10 cellular contexts compared by ENCODE assay signal in the genomic region with DNA sequence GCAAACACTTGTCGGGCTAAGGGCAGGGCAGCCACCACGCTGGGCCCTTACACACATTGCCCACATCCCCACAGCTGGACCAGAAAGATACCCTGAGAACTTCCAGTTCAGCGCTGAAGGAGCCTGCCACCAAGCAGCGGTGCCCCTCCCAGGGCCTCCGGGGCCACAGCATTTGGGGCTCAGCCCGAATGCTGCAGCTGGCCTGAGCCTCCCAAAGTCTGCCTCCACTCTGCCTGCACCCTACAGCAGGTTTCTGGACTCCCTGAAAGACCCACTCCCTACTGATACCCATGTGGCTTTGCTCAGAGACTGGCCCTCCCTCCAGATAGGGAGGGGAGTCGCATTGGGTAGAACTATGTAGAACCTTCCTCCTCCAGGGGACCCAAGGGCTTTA. TPM values are rescaled to one million over a fixed set of nuclear protein-coding genes. Genes with fewer than 3 reads are reported as not detected.
DNase-seq lines count a peak whose midpoint lies in the region; ATAC-seq and TF ChIP-seq lines count a peak whose summit lies in the region.
"Had no signal": no experiment of that assay in that cellular context is flagged by ENCODE, and none has a peak within 500 bp of the region (broad histone marks: within the 10 kb centered on the region; RNA-seq: fewer than 3 reads in every experiment).

No MANE protein-coding gene starts in this region.

- peak overlapping the region; percentile 79; the same call in 1 of the 2 replicates for H3K4me3 ChIP-seq in WERI-Rb-1 (ENCODE audit: low read depth, low read length)
- peak overlapping the region; percentile 79 for H3K4me3 ChIP-seq in fibroblast of the aortic adventitia (ENCODE audit: low read depth, low read length)
- peak overlapping the region in 3 of 4 donors; percentile 79 to 87 (median 80) for H3K4me3 ChIP-seq in stomach

- no peaks in the 10 kb centered on the region for H3K36me3 Mint-ChIP-seq in activated CD8-positive, alpha-beta memory T cell treated with anti-CD3 and anti-CD28 coated beads, Interleukin-2, amount 10 ng/mL, durations not matched to agents 7 days and 5 days

- H3K9me3 ChIP-seq in WERI-Rb-1 (ENCODE audit: severe bottlenecking) (no peaks in the 10 kb centered on the region), stomach (no peaks in the 10 kb centered on the region)

- peak; percentile 1 for ATAC-seq in activated CD8-positive, alpha-beta memory T cell treated with anti-CD3 and anti-CD28 coated beads, Interleukin-2, amount 10 ng/mL, durations not matched to agents 7 days and 5 days
- ATAC-seq in GM18520 (IDR thresholded peaks at IDR 0.05; ENCODE audit: unreplicated experiment), result no peak

- no peak for TF ChIP-seq CTCF in WERI-Rb-1 (IDR thresholded peaks at IDR 0.05; ENCODE audit: low read depth, low read length)
- TF ChIP-seq CTCF in fibroblast of the aortic adventitia (IDR thresholded peaks at IDR 0.05; ENCODE audit: insufficient read depth, low read length), result no peak
- TF ChIP-seq CTCF in stomach (IDR thresholded peaks at IDR 0.05), result no peak

- H3K36me3 ChIP-seq in WERI-Rb-1 (peaks cover 24% of the 10 kb centered on the region), stomach (no peaks in the 10 kb centered on the region)

- H3K27me3 Mint-ChIP-seq in activated CD8-positive, alpha-beta memory T cell treated with anti-CD3 and anti-CD28 coated beads, Interleukin-2, amount 10 ng/mL, durations not matched to agents 7 days and 5 days, result no peaks in the 10 kb centered on the region

- intact Hi-C loops in stomach (cut with DNase I; ENCODE audit: low total_unique reads), result no loop called here

- H3K4me1 ChIP-seq in stomach, result peaks cover 18 to 58% (median 41%) of the 10 kb centered on the region in 4 donors

- H3K27ac ChIP-seq in WERI-Rb-1 (peak overlapping the region; percentile 89; the same call in 1 of the 2 replicates), stomach (peak overlapping the region in 4 of 5 donors; percentile 90 to 97 (median 92))

- H3K27me3 ChIP-seq in WERI-Rb-1 (ENCODE audit: insufficient read depth, low read depth, severe bottlenecking) (no peaks in the 10 kb centered on the region), stomach (no peaks in the 10 kb centered on the region)

- DNase-seq in activated CD8-positive, alpha-beta memory T cell treated with anti-CD3 and anti-CD28 coated beads, Interleukin-2, amount 10 ng/mL, durations not matched to agents 7 days and 5 days, result peak; percentile 50
- DNase-seq in activated CD8-positive, alpha-beta memory T cell treated with anti-CD3 and anti-CD28 coated beads, Interleukin-2, amount 50 U/mL, for 4 hours, result no peak
- DNase-seq in WERI-Rb-1 (no peak), fibroblast of the aortic adventitia (ENCODE audit: low read depth) (no peak), stomach (no peak), D341Med (ENCODE audit: low spot score) (no peak), nucleus accumbens (lab: John Stamatoyannopoulos, UW) (no peak)
- DNase-seq: DMS 273 treated with DMSO at 0.1 percent for 48 hours, hippocampal formation had no signal

- CTCF ChIA-PET in activated CD8-positive, alpha-beta memory T cell treated with anti-CD3 and anti-CD28 coated beads, Interleukin-2, amount 10 ng/mL, durations not matched to agents 7 days and 5 days (lab: Charles Lee), result interaction anchor here (1.0 to 2.2 kb wide), 2 partner anchors 28 to 97 kb away, joined by 3 to 9 read pairs; no protein-coding TSS in a partner anchor

- WGBS in stomach, 5 donors, result 73 to 92% (median 83%) methylated on average over 6 to 7 of the region's 7 CpGs

- TF ChIP-seq POLR2A in stomach (IDR thresholded peaks at IDR 0.05), result no peak

- H3K4me3 Mint-ChIP-seq in activated CD8-positive, alpha-beta memory T cell treated with anti-CD3 and anti-CD28 coated beads, Interleukin-2, amount 10 ng/mL, durations not matched to agents 7 days and 5 days, result peak overlapping the region; percentile 84

- H3K9me3 Mint-ChIP-seq in activated CD8-positive, alpha-beta memory T cell treated with anti-CD3 and anti-CD28 coated beads, Interleukin-2, amount 10 ng/mL, durations not matched to agents 7 days and 5 days (ENCODE audit: low read depth), result no peaks in the 10 kb centered on the region

- peaks cover 22% of the 10 kb centered on the region for H3K4me1 Mint-ChIP-seq in activated CD8-positive, alpha-beta memory T cell treated with anti-CD3 and anti-CD28 coated beads, Interleukin-2, amount 10 ng/mL, durations not matched to agents 7 days and 5 days

- H3K27ac Mint-ChIP-seq in activated CD8-positive, alpha-beta memory T cell treated with anti-CD3 and anti-CD28 coated beads, Interleukin-2, amount 10 ng/mL, durations not matched to agents 7 days and 5 days, result peak overlapping the region; percentile 90

- no peak for TF ChIP-seq EP300 in stomach (IDR thresholded peaks at IDR 0.05)

RNA-seq across cellular contexts. Expression of gene MCRIP1, which starts 1.5 kb away (rescaled TPM):
- 10 to 100 TPM; 49.9 to 50.1 TPM for total RNA-seq in activated CD8-positive, alpha-beta memory T cell treated with anti-CD3 and anti-CD28 coated beads, Interleukin-2, amount 10 ng/mL, durations not matched to agents 7 days and 5 days
- total RNA-seq in fibroblast of the aortic adventitia (ENCODE audit: low replicate concordance), result 130 and 195 TPM in 2 replicates
- 100 to 1,000 TPM in 1 of 5 donors, 10 to 100 TPM in 4; 23.7 to 150 (median 51.0) TPM for total RNA-seq in stomach
- polyA plus RNA-seq in stomach, result 100 to 1,000 TPM; 104 to 144 (median 114) TPM

RNA-seq across cellular contexts. Expression of gene PPP1R27, which starts 3.3 kb away (rescaled TPM):
- not detected for total RNA-seq in activated CD8-positive, alpha-beta memory T cell treated with anti-CD3 and anti-CD28 coated beads, Interleukin-2, amount 10 ng/mL, durations not matched to agents 7 days and 5 days
- not detected in 2 replicates for total RNA-seq in fibroblast of the aortic adventitia (ENCODE audit: low replicate concordance)
- total RNA-seq in stomach, result not detected
- 1 to 10 TPM in 1 of 3 donors, under 1 TPM in 1, not detected in 1; 0.58 to 2.0 TPM for polyA plus RNA-seq in stomach

RNA-seq across cellular contexts. Expression of gene GCGR, which starts 27.6 kb away (rescaled TPM):
- not detected for total RNA-seq in activated CD8-positive, alpha-beta memory T cell treated with anti-CD3 and anti-CD28 coated beads, Interleukin-2, amount 10 ng/mL, durations not matched to agents 7 days and 5 days
- total RNA-seq in fibroblast of the aortic adventitia (ENCODE audit: low replicate concordance) (not detected in 2 replicates), stomach (under 1 TPM in 1 of 5 donors, not detected in 4; 0.55 TPM)
- polyA plus RNA-seq in stomach, result under 1 TPM in 1 of 3 donors, not detected in 2; 0.38 TPM

RNA-seq across cellular contexts. Expression of gene P4HB, which starts 28.8 kb away (rescaled TPM):
- total RNA-seq in activated CD8-positive, alpha-beta memory T cell treated with anti-CD3 and anti-CD28 coated beads, Interleukin-2, amount 10 ng/mL, durations not matched to agents 7 days and 5 days, result 100 to 1,000 TPM; 333 to 416 TPM
- total RNA-seq in fibroblast of the aortic adventitia (ENCODE audit: low replicate concordance) (763 and 1,500 TPM in 2 replicates), stomach (1,000 to 10,000 TPM in 2 of 5 donors, 100 to 1,000 TPM in 3; 401 to 1,308 (median 815) TPM)
- 100 to 1,000 TPM; 426 to 709 (median 528) TPM for polyA plus RNA-seq in stomach

RNA-seq across cellular contexts. Expression of gene ARHGDIA, which starts 39.6 kb away (rescaled TPM):
- 100 to 1,000 TPM; 693 to 725 TPM for total RNA-seq in activated CD8-positive, alpha-beta memory T cell treated with anti-CD3 and anti-CD28 coated beads, Interleukin-2, amount 10 ng/mL, durations not matched to agents 7 days and 5 days
- total RNA-seq in fibroblast of the aortic adventitia (ENCODE audit: low replicate concordance) (95.1 and 149 TPM in 2 replicates), stomach (100 to 1,000 TPM in 3 of 5 donors, 10 to 100 TPM in 2; 57.1 to 435 (median 117) TPM)
- polyA plus RNA-seq in stomach, result 100 to 1,000 TPM; 154 to 240 (median 212) TPM
